ENCODE assay signal across 1 cellular context in genomic region chr12:127411981-127412380, GRCh38.
TF ChIP-seq lines count a peak whose summit lies in the region.

No MANE protein-coding gene starts in this region.

TF ChIP-seq in K562, 482 proteins besides CTCF, POLR2A, EP300 and RAD21 (continued from another document):
- TF ChIP-seq, protein P1, sequence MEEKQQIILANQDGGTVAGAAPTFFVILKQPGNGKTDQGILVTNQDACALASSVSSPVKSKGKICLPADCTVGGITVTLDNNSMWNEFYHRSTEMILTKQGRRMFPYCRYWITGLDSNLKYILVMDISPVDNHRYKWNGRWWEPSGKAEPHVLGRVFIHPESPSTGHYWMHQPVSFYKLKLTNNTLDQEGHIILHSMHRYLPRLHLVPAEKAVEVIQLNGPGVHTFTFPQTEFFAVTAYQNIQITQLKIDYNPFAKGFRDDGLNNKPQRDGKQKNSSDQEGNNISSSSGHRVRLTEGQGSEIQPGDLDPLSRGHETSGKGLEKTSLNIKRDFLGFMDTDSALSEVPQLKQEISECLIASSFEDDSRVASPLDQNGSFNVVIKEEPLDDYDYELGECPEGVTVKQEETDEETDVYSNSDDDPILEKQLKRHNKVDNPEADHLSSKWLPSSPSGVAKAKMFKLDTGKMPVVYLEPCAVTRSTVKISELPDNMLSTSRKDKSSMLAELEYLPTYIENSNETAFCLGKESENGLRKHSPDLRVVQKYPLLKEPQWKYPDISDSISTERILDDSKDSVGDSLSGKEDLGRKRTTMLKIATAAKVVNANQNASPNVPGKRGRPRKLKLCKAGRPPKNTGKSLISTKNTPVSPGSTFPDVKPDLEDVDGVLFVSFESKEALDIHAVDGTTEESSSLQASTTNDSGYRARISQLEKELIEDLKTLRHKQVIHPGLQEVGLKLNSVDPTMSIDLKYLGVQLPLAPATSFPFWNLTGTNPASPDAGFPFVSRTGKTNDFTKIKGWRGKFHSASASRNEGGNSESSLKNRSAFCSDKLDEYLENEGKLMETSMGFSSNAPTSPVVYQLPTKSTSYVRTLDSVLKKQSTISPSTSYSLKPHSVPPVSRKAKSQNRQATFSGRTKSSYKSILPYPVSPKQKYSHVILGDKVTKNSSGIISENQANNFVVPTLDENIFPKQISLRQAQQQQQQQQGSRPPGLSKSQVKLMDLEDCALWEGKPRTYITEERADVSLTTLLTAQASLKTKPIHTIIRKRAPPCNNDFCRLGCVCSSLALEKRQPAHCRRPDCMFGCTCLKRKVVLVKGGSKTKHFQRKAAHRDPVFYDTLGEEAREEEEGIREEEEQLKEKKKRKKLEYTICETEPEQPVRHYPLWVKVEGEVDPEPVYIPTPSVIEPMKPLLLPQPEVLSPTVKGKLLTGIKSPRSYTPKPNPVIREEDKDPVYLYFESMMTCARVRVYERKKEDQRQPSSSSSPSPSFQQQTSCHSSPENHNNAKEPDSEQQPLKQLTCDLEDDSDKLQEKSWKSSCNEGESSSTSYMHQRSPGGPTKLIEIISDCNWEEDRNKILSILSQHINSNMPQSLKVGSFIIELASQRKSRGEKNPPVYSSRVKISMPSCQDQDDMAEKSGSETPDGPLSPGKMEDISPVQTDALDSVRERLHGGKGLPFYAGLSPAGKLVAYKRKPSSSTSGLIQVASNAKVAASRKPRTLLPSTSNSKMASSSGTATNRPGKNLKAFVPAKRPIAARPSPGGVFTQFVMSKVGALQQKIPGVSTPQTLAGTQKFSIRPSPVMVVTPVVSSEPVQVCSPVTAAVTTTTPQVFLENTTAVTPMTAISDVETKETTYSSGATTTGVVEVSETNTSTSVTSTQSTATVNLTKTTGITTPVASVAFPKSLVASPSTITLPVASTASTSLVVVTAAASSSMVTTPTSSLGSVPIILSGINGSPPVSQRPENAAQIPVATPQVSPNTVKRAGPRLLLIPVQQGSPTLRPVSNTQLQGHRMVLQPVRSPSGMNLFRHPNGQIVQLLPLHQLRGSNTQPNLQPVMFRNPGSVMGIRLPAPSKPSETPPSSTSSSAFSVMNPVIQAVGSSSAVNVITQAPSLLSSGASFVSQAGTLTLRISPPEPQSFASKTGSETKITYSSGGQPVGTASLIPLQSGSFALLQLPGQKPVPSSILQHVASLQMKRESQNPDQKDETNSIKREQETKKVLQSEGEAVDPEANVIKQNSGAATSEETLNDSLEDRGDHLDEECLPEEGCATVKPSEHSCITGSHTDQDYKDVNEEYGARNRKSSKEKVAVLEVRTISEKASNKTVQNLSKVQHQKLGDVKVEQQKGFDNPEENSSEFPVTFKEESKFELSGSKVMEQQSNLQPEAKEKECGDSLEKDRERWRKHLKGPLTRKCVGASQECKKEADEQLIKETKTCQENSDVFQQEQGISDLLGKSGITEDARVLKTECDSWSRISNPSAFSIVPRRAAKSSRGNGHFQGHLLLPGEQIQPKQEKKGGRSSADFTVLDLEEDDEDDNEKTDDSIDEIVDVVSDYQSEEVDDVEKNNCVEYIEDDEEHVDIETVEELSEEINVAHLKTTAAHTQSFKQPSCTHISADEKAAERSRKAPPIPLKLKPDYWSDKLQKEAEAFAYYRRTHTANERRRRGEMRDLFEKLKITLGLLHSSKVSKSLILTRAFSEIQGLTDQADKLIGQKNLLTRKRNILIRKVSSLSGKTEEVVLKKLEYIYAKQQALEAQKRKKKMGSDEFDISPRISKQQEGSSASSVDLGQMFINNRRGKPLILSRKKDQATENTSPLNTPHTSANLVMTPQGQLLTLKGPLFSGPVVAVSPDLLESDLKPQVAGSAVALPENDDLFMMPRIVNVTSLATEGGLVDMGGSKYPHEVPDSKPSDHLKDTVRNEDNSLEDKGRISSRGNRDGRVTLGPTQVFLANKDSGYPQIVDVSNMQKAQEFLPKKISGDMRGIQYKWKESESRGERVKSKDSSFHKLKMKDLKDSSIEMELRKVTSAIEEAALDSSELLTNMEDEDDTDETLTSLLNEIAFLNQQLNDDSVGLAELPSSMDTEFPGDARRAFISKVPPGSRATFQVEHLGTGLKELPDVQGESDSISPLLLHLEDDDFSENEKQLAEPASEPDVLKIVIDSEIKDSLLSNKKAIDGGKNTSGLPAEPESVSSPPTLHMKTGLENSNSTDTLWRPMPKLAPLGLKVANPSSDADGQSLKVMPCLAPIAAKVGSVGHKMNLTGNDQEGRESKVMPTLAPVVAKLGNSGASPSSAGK (IDR thresholded peaks at IDR 0.05), result peak; percentile 42; the same call in 1 of the 2 replicates
